25 cellular contexts compared by ENCODE assay signal in genomic region chr3:67006460-67006859, GRCh38. TPM values are rescaled to one million over a fixed set of nuclear protein-coding genes. Genes with fewer than 3 reads are reported as not detected.
DNase-seq lines count a peak whose midpoint lies in the region; ATAC-seq, FAIRE-seq and TF ChIP-seq lines count a peak whose summit lies in the region.
"Had no signal": no experiment of that assay in that cellular context is flagged by ENCODE, and none has a peak within 500 bp of the region (broad histone marks: within the 10 kb centered on the region; RNA-seq: fewer than 3 reads in every experiment).

No MANE protein-coding gene starts in this region.

- DNase-seq in astrocyte (ENCODE audit: low read depth), result peak; percentile 61
- no peak for DNase-seq in heart left ventricle
- DNase-seq in smooth muscle cell (lab: John Stamatoyannopoulos, UW; ENCODE audit: unreplicated experiment), result no peak
- no peak for DNase-seq in OCI-M1 (lab: John Stamatoyannopoulos, UW)
- no peak for DNase-seq in foreskin melanocyte
- DNase-seq: activated B cell treated with CpG ODN at 0.5 μM for 24 hours; activated CD4-positive, alpha-beta T cell treated with anti-CD3 and anti-CD28 coated beads, Interleukin-2, amount 50 U/mL, for 48 hours; activated CD8-positive, alpha-beta memory T cell treated with anti-CD3 and anti-CD28 coated beads, Interleukin-2, amount 50 U/mL, for 48 hours; CD4-positive, alpha-beta T cell; effector CD8-positive, alpha-beta T cell; GF-D8; GOT3; kidney; NCI-H1105; NCI-H2081 treated with DMSO at 0.1 percent for 48 hours; NCI-H345; NCI-H774; SW 1271; trophoblast cell had no signal

- H3K9me3 ChIP-seq in HEK293 (ENCODE audit: control insufficient read depth, insufficient read depth, low read depth, low read length) (no peaks in the 10 kb centered on the region), astrocyte (ENCODE audit: insufficient read depth, low read depth, low read length) (no peaks in the 10 kb centered on the region), heart left ventricle (no peaks in the 10 kb centered on the region), smooth muscle cell (replicated peaks; ENCODE audit: low read depth) (no peaks in the 10 kb centered on the region)
- H3K9me3 ChIP-seq: prostate gland had no signal

- peak overlapping the region; percentile 43 for H3K4me2 ChIP-seq in astrocyte (ENCODE audit: low read length)
- H3K4me2 ChIP-seq in smooth muscle cell, result peak overlapping the region; percentile 17

- no peak overlapping the region for H3K4me3 ChIP-seq in HEK293 (ENCODE audit: low read depth, low read length)
- H3K4me3 ChIP-seq in astrocyte (ENCODE audit: insufficient read depth, low read depth, low read length), result no peak overlapping the region
- peak overlapping the region in 7 of 12 donors; percentile 0 to 32 (median 10) for H3K4me3 ChIP-seq in heart left ventricle
- no peak overlapping the region for H3K4me3 ChIP-seq in smooth muscle cell
- H3K4me3 ChIP-seq: lung, prostate gland had no signal

- no peaks in the 10 kb centered on the region for H3K9me3 Mint-ChIP-seq in astrocyte (ENCODE audit: unreplicated experiment)
- H3K9me3 Mint-ChIP-seq: activated B cell treated with CpG ODN at 0.5 μM for 24 hours; activated T-helper 17 cell treated with anti-CD3 and anti-CD28 coated beads, Interleukin-2, amount 50 U/mL, for 72 hours; CD4-positive, alpha-beta T cell had no signal

- 39 to 49% (median 47%) methylated on average over 5 of the region's 5 CpGs for WGBS in heart left ventricle, 4 donors
- WGBS in smooth muscle cell (ENCODE audit: low lambda C conversion rate), result 29% methylated on average over 5 of the region's 5 CpGs

- peak; percentile 69 to 79 (median 73) for ATAC-seq in heart left ventricle
- no peak for ATAC-seq in HG03045 (IDR thresholded peaks at IDR 0.05; ENCODE audit: unreplicated experiment)
- ATAC-seq: activated T-helper 17 cell treated with anti-CD3 and anti-CD28 coated beads, Interleukin-2, amount 50 U/mL, for 72 hours had no signal

- POLR2A ChIA-PET in HEK293 (lab: Yijun Ruan, JAX), result interaction anchor here (1.2 kb wide), 1 partner anchor 8 kb away, joined by 9 read pairs; the partner anchor contains the start of gene KBTBD8

- CTCF ChIA-PET in HEK293 (lab: Yijun Ruan, JAX), result interaction anchor here (0.6 to 0.8 kb wide), 3 partner anchors 16 to 65 kb away, joined by 3 read pairs; no protein-coding TSS in a partner anchor

- H3K36me3 Mint-ChIP-seq in astrocyte (ENCODE audit: low read depth, unreplicated experiment), result no peaks in the 10 kb centered on the region

- TF ChIP-seq CTCF in HEK293 (tag by site-specific recombination; IDR thresholded peaks at IDR 0.05), result no peak
- TF ChIP-seq CTCF in astrocyte (IDR thresholded peaks at IDR 0.05; ENCODE audit: insufficient read depth, low read depth, low read length), result no peak
- no peak for TF ChIP-seq CTCF in heart left ventricle (IDR thresholded peaks at IDR 0.05)
- no peak for TF ChIP-seq CTCF in smooth muscle cell (IDR thresholded peaks at IDR 0.05; ENCODE audit: borderline replicate concordance, insufficient read depth, poor library complexity, severe bottlenecking)

- TF ChIP-seq POLR2A in heart left ventricle (IDR thresholded peaks at IDR 0.05), result no peak

- H3K27me3 ChIP-seq in astrocyte (ENCODE audit: insufficient read depth, low read length) (no peaks in the 10 kb centered on the region), heart left ventricle (no peaks in the 10 kb centered on the region), smooth muscle cell (ENCODE audit: low read depth) (no peaks in the 10 kb centered on the region)

- H3F3A ChIP-seq in smooth muscle cell (ENCODE audit: low read depth), result no peaks in the 10 kb centered on the region

- H3K9ac ChIP-seq in astrocyte (ENCODE audit: low read length), result no peak overlapping the region
- no peak overlapping the region for H3K9ac ChIP-seq in smooth muscle cell (ENCODE audit: low read depth)

- no peak for FAIRE-seq in astrocyte (lab: Jason Lieb, UNC)
- FAIRE-seq: kidney had no signal

- no peak overlapping the region for H3K4me3 Mint-ChIP-seq in astrocyte (ENCODE audit: unreplicated experiment)
- H3K4me3 Mint-ChIP-seq: CD4-positive, alpha-beta T cell had no signal

- H3K79me2 ChIP-seq in astrocyte (ENCODE audit: insufficient read depth, low read length) (peaks cover 34% of the 10 kb centered on the region), smooth muscle cell (ENCODE audit: low read depth) (no peaks in the 10 kb centered on the region)

- intact Hi-C loops in heart left ventricle (cut with DNase I), result no loop called here

- H4K20me1 ChIP-seq in astrocyte (ENCODE audit: insufficient read depth, low read length), result no peaks in the 10 kb centered on the region
- H4K20me1 ChIP-seq in smooth muscle cell (ENCODE audit: low read depth), result no peaks in the 10 kb centered on the region

- H2AFZ ChIP-seq in astrocyte (ENCODE audit: low read depth, low read length) (no peak overlapping the region), smooth muscle cell (ENCODE audit: low read depth) (no peak overlapping the region)

- H3K4me1 ChIP-seq in HEK293 (ENCODE audit: control insufficient read depth, insufficient read depth, low read length), result no peaks in the 10 kb centered on the region
- no peaks in the 10 kb centered on the region for H3K4me1 ChIP-seq in astrocyte (ENCODE audit: insufficient read depth, low read length)
- H3K4me1 ChIP-seq in heart left ventricle, result peaks cover 0 to 14% (median 0%) of the 10 kb centered on the region in 12 donors
- H3K4me1 ChIP-seq in smooth muscle cell (ENCODE audit: low read depth), result no peaks in the 10 kb centered on the region
- H3K4me1 ChIP-seq: prostate gland had no signal

- no peaks in the 10 kb centered on the region for H3K27me3 Mint-ChIP-seq in astrocyte (ENCODE audit: low read depth, unreplicated experiment)
- H3K27me3 Mint-ChIP-seq: activated B cell treated with CpG ODN at 0.5 μM for 24 hours; activated naive CD8-positive, alpha-beta T cell; activated T-helper 17 cell treated with anti-CD3 and anti-CD28 coated beads, Interleukin-2, amount 50 U/mL, for 72 hours; CD4-positive, alpha-beta T cell had no signal

- H3K36me3 ChIP-seq in HEK293 (ENCODE audit: control insufficient read depth in 2 of 2, insufficient read depth in 1 of 2, low read length in 2 of 2), result peaks cover 0 to 35% of the 10 kb centered on the region in 2 experiments; a peak in 2 of 3 replicates
- H3K36me3 ChIP-seq in astrocyte (ENCODE audit: insufficient read depth, low read length), result peaks cover 21% of the 10 kb centered on the region
- peaks cover 0 to 40% (median 20%) of the 10 kb centered on the region in 9 donors for H3K36me3 ChIP-seq in heart left ventricle
- H3K36me3 ChIP-seq in smooth muscle cell (ENCODE audit: low read depth), result no peaks in the 10 kb centered on the region
- H3K36me3 ChIP-seq: prostate gland had no signal

- peaks cover under 1% of the 10 kb centered on the region for H3K4me1 Mint-ChIP-seq in astrocyte (ENCODE audit: low read depth, unreplicated experiment)

- H3K27ac Mint-ChIP-seq in astrocyte (ENCODE audit: unreplicated experiment), result no peak overlapping the region
- H3K27ac Mint-ChIP-seq: activated naive CD8-positive, alpha-beta T cell; activated T-helper 17 cell treated with anti-CD3 and anti-CD28 coated beads, Interleukin-2, amount 50 U/mL, for 72 hours; CD4-positive, alpha-beta T cell had no signal

- H3K27ac ChIP-seq in HEK293 (ENCODE audit: extremely low read depth, low read depth, low read length) (no peak overlapping the region), astrocyte (ENCODE audit: low read depth, low read length) (peak overlapping the region; percentile 49), heart left ventricle (peak overlapping the region in 11 of 12 donors; percentile 10 to 73 (median 55)), smooth muscle cell (ENCODE audit: low read depth) (no peak overlapping the region)
- H3K27ac ChIP-seq: prostate gland had no signal

TF ChIP-seq in HEK293, 187 proteins besides CTCF, POLR2A, EP300 and RAD21:
- TF ChIP-seq BCL11A (tag by site-specific recombination; IDR thresholded peaks at IDR 0.05; ENCODE audit: low read depth), result no peak
- TF ChIP-seq ZXDB (tag by site-specific recombination; IDR thresholded peaks at IDR 0.05), result 0 out of 2 replicates have a peak, but pooled peaks have one; percentile 42
- TF ChIP-seq ZNF169 (tag by site-specific recombination; IDR thresholded peaks at IDR 0.05), result no peak
- peak; percentile 33; the same call in 1 of the 2 replicates for TF ChIP-seq PRDM6 (tag by site-specific recombination; IDR thresholded peaks at IDR 0.05)
- TF ChIP-seq ZNF148 (tag by site-specific recombination; IDR thresholded peaks at IDR 0.05; ENCODE audit: borderline replicate concordance), result no peak
TF ChIP-seq in HEK293: peak in this region for 2.

RNA-seq across cellular contexts. Expression of gene KBTBD8, which starts 8.4 kb away (rescaled TPM):
- total RNA-seq in astrocyte (9.2 and 9.4 TPM in 2 replicates), heart left ventricle (1 to 10 TPM; 2.4 to 9.0 (median 6.4) TPM), smooth muscle cell (1.1 and 1.7 TPM in 2 replicates)
- polyA plus RNA-seq in heart left ventricle (1 to 10 TPM in 1 of 2 donors, under 1 TPM in 1; 0.99 to 6.1 TPM), smooth muscle cell (0.40 and 1.1 TPM in 2 replicates)

Comparison
In these comparisons a context has a peak if more than half of its experiments do, and no peak if none do; other contexts are left out.
1. H3K27ac ChIP-seq: peak in astrocyte (single experiment) and heart left ventricle (11 of 12); none in HEK293 (single experiment) and smooth muscle cell (single experiment).
2. H3K4me3 ChIP-seq: peak in heart left ventricle (7 of 12); none in HEK293 (single experiment), astrocyte (single experiment) and smooth muscle cell (single experiment).